ENCODE assay signal across 8 cellular contexts in the genomic region with DNA sequence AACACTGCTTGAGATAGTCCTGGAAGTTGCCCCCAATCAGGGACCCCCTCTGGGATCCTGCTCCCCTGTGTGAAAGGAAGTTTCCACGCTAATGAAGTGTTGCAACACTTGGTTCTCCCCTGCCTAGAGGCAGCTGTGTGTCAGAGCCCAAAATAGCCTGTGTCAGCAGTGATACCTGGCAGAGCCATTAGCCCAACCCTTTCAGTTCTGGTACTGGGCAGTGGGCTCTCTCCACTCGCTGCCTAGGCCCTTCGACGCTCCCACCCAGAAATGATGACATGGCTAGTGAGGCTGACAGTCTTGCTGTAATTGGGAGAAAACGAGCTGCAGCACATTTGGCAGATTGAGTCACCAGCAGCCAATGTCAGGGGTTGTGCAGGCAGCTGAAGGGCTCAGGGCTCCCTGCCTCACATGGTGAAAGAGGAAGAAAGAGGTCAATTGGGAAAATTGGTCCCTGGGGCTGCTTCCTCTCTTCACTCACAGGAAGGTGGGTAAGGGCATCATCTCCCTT. TPM values are rescaled to one million over a fixed set of nuclear protein-coding genes. Genes with fewer than 3 reads are reported as not detected.
DNase-seq lines count a peak whose midpoint lies in the region; ATAC-seq and TF ChIP-seq lines count a peak whose summit lies in the region.

No MANE protein-coding gene starts in this region.

- peak overlapping the region; percentile 82 for H3K27ac ChIP-seq in WERI-Rb-1
- peak overlapping the region; percentile 93 for H3K27ac ChIP-seq in cardiac muscle cell

- peak overlapping the region; percentile 65 for H3K27ac Mint-ChIP-seq in stimulated activated naive B cell treated with anti-CD40 and anti-IgM and Interleukin-4, amounts not matched to agents 10 μg/mL and 1 μg/mL and 100 μg/mL, for 72 hours

- peaks cover 15 to 19% of the 10 kb centered on the region in 2 donors for H3K36me3 Mint-ChIP-seq in stimulated activated naive B cell treated with anti-CD40 and anti-IgM and Interleukin-4, amounts not matched to agents 10 μg/mL and 1 μg/mL and 100 μg/mL, for 72 hours

- no peak for ATAC-seq in stimulated activated naive B cell treated with anti-CD40 and anti-IgM and Interleukin-4, amounts not matched to agents 10 μg/mL and 1 μg/mL and 100 μg/mL, for 72 hours (replicated peaks)
- no peak for ATAC-seq in GM21390 (IDR thresholded peaks at IDR 0.05; ENCODE audit: unreplicated experiment)

- TF ChIP-seq CTCF in WERI-Rb-1 (IDR thresholded peaks at IDR 0.05; ENCODE audit: low read depth, low read length): no peak
- TF ChIP-seq CTCF in cardiac muscle cell (IDR thresholded peaks at IDR 0.05; ENCODE audit: low read depth, low read length): no peak

- H3K4me3 ChIP-seq in WERI-Rb-1 (ENCODE audit: low read depth, low read length) (no peak overlapping the region), cardiac muscle cell (no peak overlapping the region)

- H3K27me3 Mint-ChIP-seq in stimulated activated naive B cell treated with anti-CD40 and anti-IgM and Interleukin-4, amounts not matched to agents 10 μg/mL and 1 μg/mL and 100 μg/mL, for 72 hours: no peaks in the 10 kb centered on the region

- peaks cover 18% of the 10 kb centered on the region for H3K4me1 ChIP-seq in cardiac muscle cell (ENCODE audit: low read depth)

- DNase-seq in DMS53 (lab: John Stamatoyannopoulos, UW): peak; percentile 30
- DNase-seq in DMS53 treated with DMSO at 0.1 percent for 48 hours (lab: John Stamatoyannopoulos, UW; ENCODE audit: unreplicated experiment): no peak
- DNase-seq in WERI-Rb-1: no peak
- DNase-seq in cardiac muscle cell (ENCODE audit: low read depth in 1 of 2, low spot score in 1 of 2): peak; percentile 47 to 58
- no peak for DNase-seq in stimulated activated naive B cell treated with anti-CD40 and anti-IgM and Interleukin-4, amounts not matched to agents 10 μg/mL and 1 μg/mL and 100 μg/mL, for 72 hours
- DNase-seq in NCI-H1417 treated with DMSO at 0.1 percent for 48 hours (lab: John Stamatoyannopoulos, UW): no peak
- DNase-seq in NCI-H1436 (lab: John Stamatoyannopoulos, UW): no peak

- no peaks in the 10 kb centered on the region for H3K9me3 ChIP-seq in WERI-Rb-1 (ENCODE audit: severe bottlenecking)
- H3K9me3 ChIP-seq in cardiac muscle cell (ENCODE audit: low read depth): no peaks in the 10 kb centered on the region

- H3K27me3 ChIP-seq in WERI-Rb-1 (ENCODE audit: insufficient read depth, low read depth, severe bottlenecking): no peaks in the 10 kb centered on the region
- H3K27me3 ChIP-seq in cardiac muscle cell: no peaks in the 10 kb centered on the region

- peaks cover 27 to 49% of the 10 kb centered on the region in 2 donors for H3K4me1 Mint-ChIP-seq in stimulated activated naive B cell treated with anti-CD40 and anti-IgM and Interleukin-4, amounts not matched to agents 10 μg/mL and 1 μg/mL and 100 μg/mL, for 72 hours

- no peaks in the 10 kb centered on the region for H3K9me3 Mint-ChIP-seq in stimulated activated naive B cell treated with anti-CD40 and anti-IgM and Interleukin-4, amounts not matched to agents 10 μg/mL and 1 μg/mL and 100 μg/mL, for 72 hours

- H3K36me3 ChIP-seq in WERI-Rb-1: peaks cover 27% of the 10 kb centered on the region
- H3K36me3 ChIP-seq in cardiac muscle cell: peaks cover 13% of the 10 kb centered on the region

- H3K4me3 Mint-ChIP-seq in stimulated activated naive B cell treated with anti-CD40 and anti-IgM and Interleukin-4, amounts not matched to agents 10 μg/mL and 1 μg/mL and 100 μg/mL, for 72 hours: peak overlapping the region; percentile 63 to 97

RNA-seq across cellular contexts. Expression of a gene that starts 1.4 kb away (rescaled TPM):
- total RNA-seq in cardiac muscle cell: 52.8 and 60.7 TPM in 2 replicates
- 96.7 and 127 TPM in 2 replicates for polyA plus RNA-seq in cardiac muscle cell

RNA-seq across cellular contexts. Expression of a gene that starts 14.9 kb away (rescaled TPM):
- total RNA-seq in cardiac muscle cell: 87.1 and 88.9 TPM in 2 replicates
- polyA plus RNA-seq in cardiac muscle cell: 92.4 and 102 TPM in 2 replicates

RNA-seq across cellular contexts. Expression of a gene that starts 19.5 kb away (rescaled TPM):
- total RNA-seq in cardiac muscle cell: 34.2 and 55.2 TPM in 2 replicates
- polyA plus RNA-seq in cardiac muscle cell: 78.6 and 81.8 TPM in 2 replicates

RNA-seq across cellular contexts. Expression of a gene that starts 25.2 kb away (rescaled TPM):
- total RNA-seq in cardiac muscle cell: 38.5 and 45.2 TPM in 2 replicates
- polyA plus RNA-seq in cardiac muscle cell: 49.4 and 53.6 TPM in 2 replicates

RNA-seq across cellular contexts. Expression of a gene that starts 26.0 kb away (rescaled TPM):
- not detected in 2 replicates for total RNA-seq in cardiac muscle cell
- polyA plus RNA-seq in cardiac muscle cell: 3.0 and 4.8 TPM in 2 replicates

Comparison
In these comparisons a context has a peak if more than half of its experiments do, and no peak if none do; other contexts are left out.
1. DNase-seq: peak in DMS53 (single experiment) and cardiac muscle cell (2 of 2); none in DMS53 treated with DMSO at 0.1 percent for 48 hours (single experiment), WERI-Rb-1 (single experiment), stimulated activated naive B cell treated with anti-CD40 and anti-IgM and Interleukin-4, amounts not matched to agents 10 μg/mL and 1 μg/mL and 100 μg/mL, for 72 hours (single experiment), NCI-H1417 treated with DMSO at 0.1 percent for 48 hours (single experiment) and NCI-H1436 (single experiment).